In genomic region chr6:42315991-42316378, GRCh38 we compare ENCODE assay signal across 9 cellular contexts.
DNase-seq lines count a peak whose midpoint lies in the region; ATAC-seq, FAIRE-seq and TF ChIP-seq lines count a peak whose summit lies in the region.
"Had no signal": no experiment of that assay in that cellular context is flagged by ENCODE, and none has a peak within 500 bp of the region (broad histone marks: within the 10 kb centered on the region; RNA-seq: fewer than 3 reads in every experiment).

No MANE protein-coding gene starts in this region.

- intact Hi-C loops in cardiac septum (cut with DNase I) = no loop called here

- H3K4me3 ChIP-seq in fibroblast of mammary gland (ENCODE audit: control insufficient read depth, low read depth, low read length) = no peak overlapping the region

- H3K27me3 Mint-ChIP-seq in T-helper 2 cell treated with Interferon-gamma antibody and Interleukin-4, amounts not matched to agents 5 μg/mL and 100 μg/mL, for 36 hours (ENCODE audit: low read depth) = no peaks in the 10 kb centered on the region
- H3K27me3 Mint-ChIP-seq: B cell had no signal

- H3K27ac Mint-ChIP-seq in T-helper 2 cell treated with Interferon-gamma antibody and Interleukin-4, amounts not matched to agents 5 μg/mL and 100 μg/mL, for 36 hours = peak overlapping the region; percentile 49
- peak overlapping the region; percentile 88 for H3K27ac Mint-ChIP-seq in stimulated activated effector memory CD8-positive, alpha-beta T cell treated with anti-CD3 and anti-CD28 coated beads, Interleukin-12 subunit alpha, Interleukin-12 subunit beta, amount 100 ng/mL, for 72 hours

- H3K36me3 Mint-ChIP-seq in T-helper 2 cell treated with Interferon-gamma antibody and Interleukin-4, amounts not matched to agents 5 μg/mL and 100 μg/mL, for 36 hours (ENCODE audit: low read depth) = peaks cover 18% of the 10 kb centered on the region
- peaks cover 32% of the 10 kb centered on the region for H3K36me3 Mint-ChIP-seq in stimulated activated effector memory CD8-positive, alpha-beta T cell treated with anti-CD3 and anti-CD28 coated beads, Interleukin-12 subunit alpha, Interleukin-12 subunit beta, amount 100 ng/mL, for 72 hours

- FAIRE-seq in RCC 7860 (lab: Jason Lieb, UNC) = peak; percentile 93

- ATAC-seq in stimulated activated effector memory CD8-positive, alpha-beta T cell treated with anti-CD3 and anti-CD28 coated beads, Interleukin-12 subunit alpha, Interleukin-12 subunit beta, amount 100 ng/mL, for 72 hours = peak; percentile 87
- ATAC-seq in GM18870 (IDR thresholded peaks at IDR 0.05; ENCODE audit: unreplicated experiment) = no peak

- peak; percentile 51 for DNase-seq in T-helper 2 cell treated with Interferon-gamma antibody and Interleukin-4, amounts not matched to agents 5 μg/mL and 100 μg/mL, for 36 hours (ENCODE audit: low spot score)
- DNase-seq in T-helper 2 cell (no peak), RCC 7860 (ENCODE audit: low spot score) (peak; percentile 91), fibroblast of mammary gland (ENCODE audit: low read depth) (peak; percentile 97), cardiac septum (ENCODE audit: low spot score) (no peak), pons (ENCODE audit: low spot score) (no peak)
- peak in 1 of 2 donors; percentile 22 for DNase-seq in stimulated activated effector memory CD8-positive, alpha-beta T cell treated with anti-CD3 and anti-CD28 coated beads, Interleukin-12 subunit alpha, Interleukin-12 subunit beta, amount 100 ng/mL, for 72 hours (ENCODE audit: low spot score in 2 of 2)

- TF ChIP-seq CTCF in fibroblast of mammary gland (conservative IDR thresholded peaks at IDR 0.05; ENCODE audit: control insufficient read depth, insufficient read depth, low read depth, low read length) = no peak

- H3K4me1 Mint-ChIP-seq in T-helper 2 cell treated with Interferon-gamma antibody and Interleukin-4, amounts not matched to agents 5 μg/mL and 100 μg/mL, for 36 hours (ENCODE audit: low read depth) = peaks cover 38% of the 10 kb centered on the region
- H3K4me1 Mint-ChIP-seq in stimulated activated effector memory CD8-positive, alpha-beta T cell treated with anti-CD3 and anti-CD28 coated beads, Interleukin-12 subunit alpha, Interleukin-12 subunit beta, amount 100 ng/mL, for 72 hours = peaks cover 83% of the 10 kb centered on the region

- no peaks in the 10 kb centered on the region for H3K9me3 Mint-ChIP-seq in T-helper 2 cell treated with Interferon-gamma antibody and Interleukin-4, amounts not matched to agents 5 μg/mL and 100 μg/mL, for 36 hours
- no peaks in the 10 kb centered on the region for H3K9me3 Mint-ChIP-seq in stimulated activated effector memory CD8-positive, alpha-beta T cell treated with anti-CD3 and anti-CD28 coated beads, Interleukin-12 subunit alpha, Interleukin-12 subunit beta, amount 100 ng/mL, for 72 hours

- no peak overlapping the region for H3K4me3 Mint-ChIP-seq in T-helper 2 cell treated with Interferon-gamma antibody and Interleukin-4, amounts not matched to agents 5 μg/mL and 100 μg/mL, for 36 hours
- peak overlapping the region; percentile 42 for H3K4me3 Mint-ChIP-seq in stimulated activated effector memory CD8-positive, alpha-beta T cell treated with anti-CD3 and anti-CD28 coated beads, Interleukin-12 subunit alpha, Interleukin-12 subunit beta, amount 100 ng/mL, for 72 hours
- H3K4me3 Mint-ChIP-seq: B cell had no signal

Comparison
In these comparisons a context has a peak if more than half of its experiments do, and no peak if none do; other contexts are left out.
1. DNase-seq: peak in T-helper 2 cell treated with Interferon-gamma antibody and Interleukin-4, amounts not matched to agents 5 μg/mL and 100 μg/mL, for 36 hours (single experiment), RCC 7860 (single experiment) and fibroblast of mammary gland (single experiment); none in T-helper 2 cell (0 of 5), cardiac septum (single experiment) and pons (single experiment).